8 cellular contexts compared by ENCODE assay signal in the genomic region with DNA sequence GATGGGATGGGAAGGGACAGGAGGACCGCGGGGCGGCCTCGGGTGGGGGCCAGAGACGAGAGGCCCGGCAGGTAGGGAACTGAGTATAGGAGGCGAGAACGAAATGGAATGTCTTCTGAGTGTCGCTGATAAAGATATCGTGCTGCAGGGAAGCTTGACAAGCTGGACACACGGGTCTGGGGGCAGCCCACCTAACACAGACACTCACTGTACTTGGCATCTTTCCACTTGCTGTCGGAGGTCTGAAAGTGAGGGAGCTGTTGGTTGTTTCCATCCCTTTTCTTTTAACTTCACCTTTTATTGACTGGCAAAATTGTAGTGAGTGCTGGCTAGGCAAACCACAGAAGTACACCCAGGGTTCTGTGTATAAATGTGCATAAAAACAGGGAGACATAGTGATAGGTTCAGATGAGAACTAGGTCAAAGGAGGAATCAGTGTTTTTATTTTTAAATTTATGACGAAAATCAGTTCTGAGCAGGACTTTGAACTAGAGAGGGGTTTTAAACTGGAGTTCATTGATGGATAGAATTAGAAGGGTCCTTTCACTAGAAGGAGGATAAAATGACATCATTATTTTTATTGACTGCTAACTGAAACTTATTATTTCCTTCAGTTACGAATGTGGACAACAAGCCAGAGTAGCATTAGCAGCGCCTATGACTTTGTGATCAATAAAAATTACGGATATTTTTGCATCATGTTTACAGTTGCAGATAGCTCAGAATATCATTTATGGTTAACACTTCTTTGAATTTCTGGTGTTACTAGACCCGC. TPM values are rescaled to one million over a fixed set of nuclear protein-coding genes. Genes with fewer than 3 reads are reported as not detected.
A peak's percentile ranks its signal among the peaks of the same experiment; 100 is the strongest.
DNase-seq lines count a peak whose midpoint lies in the region; ATAC-seq and TF ChIP-seq lines count a peak whose summit lies in the region.

No MANE protein-coding gene starts in this region.

- H3K36me3 ChIP-seq in iPS-18a (ENCODE audit: control insufficient read depth, low read depth, low read length) = no peaks in the 10 kb centered on the region

- TF ChIP-seq CTCF in C4-2B (conservative IDR thresholded peaks at IDR 0.05) (no peak), HL-60 (IDR thresholded peaks at IDR 0.05; ENCODE audit: insufficient read depth, low read length) (no peak)

- peak; percentile 9 for ATAC-seq in GM18909 (IDR thresholded peaks at IDR 0.05; ENCODE audit: poor library complexity, unreplicated experiment)
- ATAC-seq in stimulated activated naive B cell treated with anti-CD40 and anti-IgM and Interleukin-4, amounts not matched to agents 10 μg/mL and 1 μg/mL and 100 μg/mL, for 72 hours (replicated peaks) = peak; percentile 23 to 26
- no peak for ATAC-seq in HG02763 (IDR thresholded peaks at IDR 0.05; ENCODE audit: unreplicated experiment)

- peak overlapping the region; percentile 96 for H3K4me3 ChIP-seq in HL-60 (replicated peaks; ENCODE audit: insufficient read depth, low read length)
- peak overlapping the region; percentile 79 for H3K4me3 ChIP-seq in iPS-18a (ENCODE audit: low read length)

- peaks cover 2% of the 10 kb centered on the region for H3K4me1 ChIP-seq in iPS-18a (ENCODE audit: control insufficient read depth, low read depth, low read length)

- intact Hi-C loops in activated T-helper 2 cell treated with anti-CD3 and anti-CD28 coated beads, Interferon-gamma antibody, Interleukin-2, Interleukin-4, amounts not matched to agents 10 μg/mL and 5 μg/mL and 100 μg/mL, durations not matched to agents 14 hours and 24 hours and 36 hours (cut with micrococcal nuclease) = loop anchor here (5.0 kb wide), 1 partner anchor 320 kb away; a partner anchor contains a TSS

- H3K4me1 Mint-ChIP-seq in activated T-helper 2 cell treated with anti-CD3 and anti-CD28 coated beads, Interferon-gamma antibody, Interleukin-2, Interleukin-4, amounts not matched to agents 10 μg/mL and 5 μg/mL and 100 μg/mL, durations not matched to agents 14 hours and 24 hours and 36 hours (ENCODE audit: low read depth) = peaks cover 32% of the 10 kb centered on the region
- H3K4me1 Mint-ChIP-seq in stimulated activated naive B cell treated with anti-CD40 and anti-IgM and Interleukin-4, amounts not matched to agents 10 μg/mL and 1 μg/mL and 100 μg/mL, for 72 hours = peaks cover 22 to 50% of the 10 kb centered on the region in 2 donors

- H3K27me3 Mint-ChIP-seq in activated T-helper 2 cell treated with anti-CD3 and anti-CD28 coated beads, Interferon-gamma antibody, Interleukin-2, Interleukin-4, amounts not matched to agents 10 μg/mL and 5 μg/mL and 100 μg/mL, durations not matched to agents 14 hours and 24 hours and 36 hours (ENCODE audit: low read depth) = peaks cover under 1% of the 10 kb centered on the region
- no peaks in the 10 kb centered on the region for H3K27me3 Mint-ChIP-seq in stimulated activated naive B cell treated with anti-CD40 and anti-IgM and Interleukin-4, amounts not matched to agents 10 μg/mL and 1 μg/mL and 100 μg/mL, for 72 hours

- H3K27me3 ChIP-seq in HL-60 (ENCODE audit: insufficient read depth, poor library complexity, severe bottlenecking) = no peaks in the 10 kb centered on the region
- no peaks in the 10 kb centered on the region for H3K27me3 ChIP-seq in iPS-18a (ENCODE audit: control insufficient read depth, insufficient read depth, low read length)

- H3K9me3 ChIP-seq in iPS-18a (ENCODE audit: control insufficient read depth, low read depth, low read length) = no peaks in the 10 kb centered on the region

- peak overlapping the region; percentile 80 for H3K27ac ChIP-seq in C4-2B
- H3K27ac ChIP-seq in HL-60 (replicated peaks) = peak overlapping the region; percentile 89
- H3K27ac ChIP-seq in iPS-18a (ENCODE audit: low read length) = no peak overlapping the region

- H3K9me3 Mint-ChIP-seq in activated T-helper 2 cell treated with anti-CD3 and anti-CD28 coated beads, Interferon-gamma antibody, Interleukin-2, Interleukin-4, amounts not matched to agents 10 μg/mL and 5 μg/mL and 100 μg/mL, durations not matched to agents 14 hours and 24 hours and 36 hours = no peaks in the 10 kb centered on the region
- no peaks in the 10 kb centered on the region for H3K9me3 Mint-ChIP-seq in stimulated activated naive B cell treated with anti-CD40 and anti-IgM and Interleukin-4, amounts not matched to agents 10 μg/mL and 1 μg/mL and 100 μg/mL, for 72 hours

- peaks cover 23% of the 10 kb centered on the region for H3K36me3 Mint-ChIP-seq in activated T-helper 2 cell treated with anti-CD3 and anti-CD28 coated beads, Interferon-gamma antibody, Interleukin-2, Interleukin-4, amounts not matched to agents 10 μg/mL and 5 μg/mL and 100 μg/mL, durations not matched to agents 14 hours and 24 hours and 36 hours (ENCODE audit: low read depth)
- peaks cover 12 to 30% of the 10 kb centered on the region in 2 donors for H3K36me3 Mint-ChIP-seq in stimulated activated naive B cell treated with anti-CD40 and anti-IgM and Interleukin-4, amounts not matched to agents 10 μg/mL and 1 μg/mL and 100 μg/mL, for 72 hours

- peak overlapping the region; percentile 98 for H3K4me3 Mint-ChIP-seq in activated T-helper 2 cell treated with anti-CD3 and anti-CD28 coated beads, Interferon-gamma antibody, Interleukin-2, Interleukin-4, amounts not matched to agents 10 μg/mL and 5 μg/mL and 100 μg/mL, durations not matched to agents 14 hours and 24 hours and 36 hours (ENCODE audit: low read depth)
- H3K4me3 Mint-ChIP-seq in stimulated activated naive B cell treated with anti-CD40 and anti-IgM and Interleukin-4, amounts not matched to agents 10 μg/mL and 1 μg/mL and 100 μg/mL, for 72 hours = peak overlapping the region; percentile 98 to 99

- peak overlapping the region; percentile 61 for H3K9ac ChIP-seq in iPS-18a (ENCODE audit: low read length)

- DNase-seq in HL-60 (ENCODE audit: low read depth in 1 of 2, low spot score in 1 of 2) = no peak
- no peak for DNase-seq in activated T-helper 2 cell treated with anti-CD3 and anti-CD28 coated beads, Interferon-gamma antibody, Interleukin-2, Interleukin-4, amounts not matched to agents 10 μg/mL and 5 μg/mL and 100 μg/mL, durations not matched to agents 14 hours and 24 hours and 36 hours (ENCODE audit: low spot score)
- DNase-seq in stimulated activated naive B cell treated with anti-CD40 and anti-IgM and Interleukin-4, amounts not matched to agents 10 μg/mL and 1 μg/mL and 100 μg/mL, for 72 hours = no peak
- no peak for DNase-seq in NCI-H226

- peak overlapping the region; percentile 88 for H3K27ac Mint-ChIP-seq in activated T-helper 2 cell treated with anti-CD3 and anti-CD28 coated beads, Interferon-gamma antibody, Interleukin-2, Interleukin-4, amounts not matched to agents 10 μg/mL and 5 μg/mL and 100 μg/mL, durations not matched to agents 14 hours and 24 hours and 36 hours
- H3K27ac Mint-ChIP-seq in stimulated activated naive B cell treated with anti-CD40 and anti-IgM and Interleukin-4, amounts not matched to agents 10 μg/mL and 1 μg/mL and 100 μg/mL, for 72 hours = peak overlapping the region; percentile 99

RNA-seq across cellular contexts. Expression of a gene that starts 0.8 kb away (rescaled TPM):
- total RNA-seq in activated T-helper 2 cell treated with anti-CD3 and anti-CD28 coated beads, Interferon-gamma antibody, Interleukin-2, Interleukin-4, amounts not matched to agents 10 μg/mL and 5 μg/mL and 100 μg/mL, durations not matched to agents 14 hours and 24 hours and 36 hours = 50.8 and 51.0 TPM in 2 replicates

RNA-seq across cellular contexts. Expression of a gene that starts 21.3 kb away (rescaled TPM):
- 283 and 285 TPM in 2 replicates for total RNA-seq in activated T-helper 2 cell treated with anti-CD3 and anti-CD28 coated beads, Interferon-gamma antibody, Interleukin-2, Interleukin-4, amounts not matched to agents 10 μg/mL and 5 μg/mL and 100 μg/mL, durations not matched to agents 14 hours and 24 hours and 36 hours
